ENCODE assay signal across 21 cellular contexts in the genomic region with DNA sequence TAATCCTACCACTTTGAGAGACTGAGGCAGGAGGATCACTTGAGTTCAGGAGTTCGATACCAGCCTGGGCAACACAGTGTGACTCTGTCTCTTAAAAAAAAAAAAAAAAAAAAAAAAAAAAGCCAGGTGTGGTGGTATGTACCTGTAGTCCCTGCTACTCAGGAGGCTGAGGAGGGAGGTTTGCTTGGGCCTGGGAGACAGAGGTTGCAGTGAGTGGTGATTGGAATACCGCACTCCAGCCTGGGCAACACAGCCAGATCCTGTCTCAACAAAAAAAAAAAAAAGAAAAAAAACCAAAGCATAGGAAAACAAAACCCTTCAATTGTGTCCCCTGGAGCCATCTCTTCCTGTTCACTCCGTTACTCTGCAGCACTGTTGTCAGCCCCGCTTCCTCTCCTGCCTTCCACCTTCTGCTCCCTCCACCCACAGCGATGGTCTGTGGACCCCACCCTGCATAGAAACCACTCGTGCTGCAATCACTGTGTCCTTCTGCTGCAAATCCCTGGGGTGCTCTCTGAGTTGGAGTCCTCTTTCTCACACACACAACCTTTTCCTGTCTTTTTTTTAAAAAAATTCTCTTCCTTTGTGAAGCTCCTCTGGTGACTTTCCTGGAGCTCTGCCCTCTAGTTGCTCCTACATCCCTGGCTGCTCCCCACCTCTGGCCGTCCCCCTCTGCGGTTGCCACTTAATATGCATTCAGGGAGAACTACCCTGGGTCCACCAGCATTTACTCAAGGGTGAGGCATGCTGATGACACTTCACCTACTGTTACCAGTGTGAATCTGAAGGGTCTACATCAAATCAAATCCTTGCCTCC.
"Had no signal": no experiment of that assay in that cellular context is flagged by ENCODE, and none has a peak within 500 bp of the region (broad histone marks: within the 10 kb centered on the region; RNA-seq: fewer than 3 reads in every experiment).

No MANE protein-coding gene starts in this region.

- H3K27ac Mint-ChIP-seq: activated naive CD4-positive, alpha-beta T cell treated with anti-CD3 and anti-CD28 coated beads for 36 hours; activated T-cell treated with anti-CD3 and anti-CD28 coated beads, Interleukin-2, amount 50 U/mL, for 72 hours; effector memory CD8-positive, alpha-beta T cell had no signal

- H3K36me3 ChIP-seq: ascending aorta, brain microvascular endothelial cell, heart right ventricle, neural progenitor cell, spleen, thyroid gland, upper lobe of right lung had no signal

- ATAC-seq: activated T-cell treated with anti-CD3 and anti-CD28 coated beads, Interleukin-2, amount 50 U/mL, for 72 hours; effector memory CD8-positive, alpha-beta T cell; naive thymus-derived CD4-positive, alpha-beta T cell; SK-N-SH treated with all-trans-retinoic acid at 6 μM for 48 hours; stimulated activated naive CD8-positive, alpha-beta T cell treated with anti-CD3 and anti-CD28 coated beads, Interleukin-15, Interleukin-2, amounts not matched to agents 100 U/mL and 50 U/mL, for 24 hours; upper lobe of right lung had no signal

- H3K4me3 Mint-ChIP-seq: activated naive CD4-positive, alpha-beta T cell treated with anti-CD3 and anti-CD28 coated beads for 36 hours; activated T-cell treated with anti-CD3 and anti-CD28 coated beads, Interleukin-2, amount 50 U/mL, for 72 hours; effector memory CD8-positive, alpha-beta T cell; neural progenitor cell had no signal

- H3K9ac ChIP-seq: neural progenitor cell had no signal

- H3K9me3 Mint-ChIP-seq: effector memory CD8-positive, alpha-beta T cell had no signal

- H3K4me1 ChIP-seq: ascending aorta, neural progenitor cell, spleen, thyroid gland, upper lobe of right lung had no signal

- H3K36me3 Mint-ChIP-seq: neural progenitor cell had no signal

- H3K27ac ChIP-seq: ascending aorta, brain microvascular endothelial cell, dorsolateral prefrontal cortex, heart right ventricle, neural progenitor cell, spleen, thyroid gland, upper lobe of right lung had no signal

- H3K9me3 ChIP-seq: ascending aorta, spleen, thyroid gland, upper lobe of right lung had no signal

- H3K27me3 ChIP-seq: ascending aorta, brain microvascular endothelial cell, dorsolateral prefrontal cortex, heart right ventricle, neural progenitor cell, spleen, thyroid gland, upper lobe of right lung had no signal

- DNase-seq: activated CD4-positive, CD25-positive, alpha-beta regulatory T cell treated with anti-CD3 and anti-CD28 coated beads, Interleukin-2, amount 50 U/mL, for 72 hours; activated effector memory CD4-positive, alpha-beta T cell treated with Interleukin-2 at 50 U/mL for 16 hours; activated naive CD4-positive, alpha-beta T cell treated with anti-CD3 and anti-CD28 coated beads for 36 hours; activated T-cell treated with anti-CD3 and anti-CD28 coated beads, Interleukin-2, amount 50 U/mL, for 72 hours; brain microvascular endothelial cell; caudate nucleus; dorsolateral prefrontal cortex; effector memory CD8-positive, alpha-beta T cell; heart right ventricle; islet precursor cell; naive thymus-derived CD4-positive, alpha-beta T cell; retina; spleen; stimulated activated CD4-positive, alpha-beta T cell treated with anti-CD3 and anti-CD28 coated beads, Interleukin-4, amount 100 ng/mL, for 24 hours; stimulated activated naive CD8-positive, alpha-beta T cell treated with anti-CD3 and anti-CD28 coated beads, Interleukin-15, Interleukin-2, amounts not matched to agents 100 U/mL and 50 U/mL, for 24 hours; thyroid gland; upper lobe of right lung had no signal

- H3K4me3 ChIP-seq: ascending aorta, dorsolateral prefrontal cortex, heart right ventricle, lung, neural progenitor cell, spleen, thyroid gland, upper lobe of right lung had no signal
